1 cellular context compared by ENCODE assay signal in the genomic region with DNA sequence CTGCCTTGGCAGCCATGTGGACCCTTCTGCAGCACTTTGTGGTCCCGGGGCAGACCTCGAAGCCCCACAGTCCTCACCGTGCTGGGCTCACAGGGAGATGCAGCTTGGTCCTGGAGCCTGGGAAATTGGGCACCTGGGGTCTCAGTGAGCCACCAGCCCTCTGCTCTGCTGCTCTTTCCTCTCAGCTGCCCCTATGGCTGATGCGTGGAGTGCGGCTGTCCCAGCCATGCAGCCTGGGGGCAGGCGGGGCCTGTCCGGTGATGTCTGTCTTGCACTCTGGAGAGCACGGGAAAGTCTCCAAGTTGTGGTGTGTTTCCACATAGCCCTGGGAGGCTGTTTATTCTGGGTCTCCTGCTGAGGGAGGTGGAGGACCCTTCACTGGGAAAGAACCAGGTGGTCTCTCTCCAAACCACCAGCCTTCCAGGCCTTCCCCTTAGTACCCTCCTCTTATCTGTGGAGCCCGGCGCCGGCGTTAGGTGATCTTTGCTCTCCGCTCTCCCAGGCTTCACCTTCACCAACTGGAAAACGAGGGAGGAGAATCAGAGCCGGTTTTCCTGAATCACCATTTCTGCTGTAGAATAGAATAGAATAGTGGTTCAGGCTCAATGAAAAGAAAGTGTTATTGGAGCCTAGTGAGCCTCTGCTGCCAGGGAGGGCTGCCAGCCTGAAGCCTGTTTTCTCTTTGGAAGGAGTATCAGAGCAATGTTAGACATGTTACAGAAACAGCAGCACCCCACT.
TF ChIP-seq lines count a peak whose summit lies in the region.

No MANE protein-coding gene starts in this region.

TF ChIP-seq in liver, 16 proteins besides CTCF, POLR2A, EP300 and RAD21 (continued from another document):
- TF ChIP-seq, protein P1, sequence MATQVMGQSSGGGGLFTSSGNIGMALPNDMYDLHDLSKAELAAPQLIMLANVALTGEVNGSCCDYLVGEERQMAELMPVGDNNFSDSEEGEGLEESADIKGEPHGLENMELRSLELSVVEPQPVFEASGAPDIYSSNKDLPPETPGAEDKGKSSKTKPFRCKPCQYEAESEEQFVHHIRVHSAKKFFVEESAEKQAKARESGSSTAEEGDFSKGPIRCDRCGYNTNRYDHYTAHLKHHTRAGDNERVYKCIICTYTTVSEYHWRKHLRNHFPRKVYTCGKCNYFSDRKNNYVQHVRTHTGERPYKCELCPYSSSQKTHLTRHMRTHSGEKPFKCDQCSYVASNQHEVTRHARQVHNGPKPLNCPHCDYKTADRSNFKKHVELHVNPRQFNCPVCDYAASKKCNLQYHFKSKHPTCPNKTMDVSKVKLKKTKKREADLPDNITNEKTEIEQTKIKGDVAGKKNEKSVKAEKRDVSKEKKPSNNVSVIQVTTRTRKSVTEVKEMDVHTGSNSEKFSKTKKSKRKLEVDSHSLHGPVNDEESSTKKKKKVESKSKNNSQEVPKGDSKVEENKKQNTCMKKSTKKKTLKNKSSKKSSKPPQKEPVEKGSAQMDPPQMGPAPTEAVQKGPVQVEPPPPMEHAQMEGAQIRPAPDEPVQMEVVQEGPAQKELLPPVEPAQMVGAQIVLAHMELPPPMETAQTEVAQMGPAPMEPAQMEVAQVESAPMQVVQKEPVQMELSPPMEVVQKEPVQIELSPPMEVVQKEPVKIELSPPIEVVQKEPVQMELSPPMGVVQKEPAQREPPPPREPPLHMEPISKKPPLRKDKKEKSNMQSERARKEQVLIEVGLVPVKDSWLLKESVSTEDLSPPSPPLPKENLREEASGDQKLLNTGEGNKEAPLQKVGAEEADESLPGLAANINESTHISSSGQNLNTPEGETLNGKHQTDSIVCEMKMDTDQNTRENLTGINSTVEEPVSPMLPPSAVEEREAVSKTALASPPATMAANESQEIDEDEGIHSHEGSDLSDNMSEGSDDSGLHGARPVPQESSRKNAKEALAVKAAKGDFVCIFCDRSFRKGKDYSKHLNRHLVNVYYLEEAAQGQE (IDR thresholded peaks at IDR 0.05): no peak
- TF ChIP-seq EGR1 (IDR thresholded peaks at IDR 0.05; ENCODE audit: low read depth in 2 of 2) (no peak), RXRA (IDR thresholded peaks at IDR 0.05) (peak; percentile 18 to 24), GABPA (IDR thresholded peaks at IDR 0.05 in 1 of 2, conservative IDR thresholded peaks at IDR 0.05 in 1 of 2) (no peak), YY1 (IDR thresholded peaks at IDR 0.05) (peak; percentile 27), SP1 (IDR thresholded peaks at IDR 0.05) (no peak), HNF4G (IDR thresholded peaks at IDR 0.05) (peak; percentile 14)
